Comparison of ENCODE assay signal across 18 cellular contexts in the genomic region with DNA sequence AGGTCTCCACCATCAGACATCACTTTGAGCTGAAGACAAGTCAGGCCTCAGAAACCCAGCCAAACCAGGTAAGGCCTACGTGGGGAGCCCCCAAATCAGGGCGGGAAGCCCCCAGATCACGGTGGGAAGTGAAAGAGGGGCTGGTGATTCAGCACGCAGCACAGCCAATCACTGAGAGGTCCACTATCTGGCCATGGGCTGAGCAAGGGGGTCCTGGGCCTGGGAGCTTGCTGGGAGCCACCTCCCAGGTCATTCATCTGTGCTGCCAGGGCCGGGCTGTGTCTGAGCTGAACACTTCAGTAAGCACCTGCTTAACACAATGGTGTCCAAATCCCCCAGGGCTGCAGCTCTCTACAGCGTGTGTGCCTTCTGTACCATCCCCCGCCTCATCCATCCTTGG.
"Had no signal": no experiment of that assay in that cellular context is flagged by ENCODE, and none has a peak within 500 bp of the region (broad histone marks: within the 10 kb centered on the region; RNA-seq: fewer than 3 reads in every experiment).

No MANE protein-coding gene starts in this region.

- DNase-seq: effector memory CD8-positive, alpha-beta T cell; gastrocnemius medialis; left ventricle myocardium superior; mesenchymal stem cell; midbrain; occipital lobe; right lobe of liver; stimulated activated CD4-positive, alpha-beta T cell treated with anti-CD3 and anti-CD28 coated beads, Interleukin-1b, Interleukin-23, amount 100 ng/mL, for 48 hours; stimulated activated CD4-positive, alpha-beta T cell treated with anti-CD3 and anti-CD28 coated beads, Interleukin-4, amount 100 ng/mL, for 24 hours; trophoblast cell; uterus had no signal

- H3K27me3 Mint-ChIP-seq: effector memory CD8-positive, alpha-beta T cell; natural killer cell treated with Interleukin-12 subunit alpha and Interleukin-12 subunit beta and Interleukin-15 and Interleukin-18, amount 100 ng/mL, for 72 hours; stimulated activated memory B cell treated with anti-CD40 and anti-IgM and Interleukin-4, amounts not matched to agents 10 μg/mL and 1 μg/mL and 100 μg/mL, for 72 hours; stimulated activated naive CD8-positive, alpha-beta T cell treated with anti-CD3 and anti-CD28 coated beads, Interleukin-15, Interleukin-2, amounts not matched to agents 100 ng/mL and 50 ng/mL, for 24 hours had no signal

- ATAC-seq: effector memory CD8-positive, alpha-beta T cell; gastrocnemius medialis; left ventricle myocardium superior; natural killer cell treated with Interleukin-12 subunit alpha and Interleukin-12 subunit beta and Interleukin-15 and Interleukin-18, amount 100 ng/mL, for 72 hours; right lobe of liver; stimulated activated memory B cell treated with anti-CD40 and anti-IgM and Interleukin-4, amounts not matched to agents 10 μg/mL and 1 μg/mL and 100 μg/mL, for 72 hours had no signal

- H3K27ac Mint-ChIP-seq: effector memory CD8-positive, alpha-beta T cell; natural killer cell treated with Interleukin-12 subunit alpha and Interleukin-12 subunit beta and Interleukin-15 and Interleukin-18, amount 100 ng/mL, for 72 hours; stimulated activated memory B cell treated with anti-CD40 and anti-IgM and Interleukin-4, amounts not matched to agents 10 μg/mL and 1 μg/mL and 100 μg/mL, for 72 hours; stimulated activated naive CD8-positive, alpha-beta T cell treated with anti-CD3 and anti-CD28 coated beads, Interleukin-15, Interleukin-2, amounts not matched to agents 100 ng/mL and 50 ng/mL, for 24 hours had no signal

- H3K27ac ChIP-seq: epithelial cell of prostate, esophagus muscularis mucosa, gastrocnemius medialis, parathyroid adenoma, prostate gland, right lobe of liver, uterus had no signal

- H3K4me3 Mint-ChIP-seq: effector memory CD8-positive, alpha-beta T cell; natural killer cell treated with Interleukin-12 subunit alpha and Interleukin-12 subunit beta and Interleukin-15 and Interleukin-18, amount 100 ng/mL, for 72 hours; stimulated activated memory B cell treated with anti-CD40 and anti-IgM and Interleukin-4, amounts not matched to agents 10 μg/mL and 1 μg/mL and 100 μg/mL, for 72 hours; stimulated activated naive CD8-positive, alpha-beta T cell treated with anti-CD3 and anti-CD28 coated beads, Interleukin-15, Interleukin-2, amounts not matched to agents 100 ng/mL and 50 ng/mL, for 24 hours had no signal

- H3K9me3 Mint-ChIP-seq: effector memory CD8-positive, alpha-beta T cell; natural killer cell treated with Interleukin-12 subunit alpha and Interleukin-12 subunit beta and Interleukin-15 and Interleukin-18, amount 100 ng/mL, for 72 hours; stimulated activated naive CD8-positive, alpha-beta T cell treated with anti-CD3 and anti-CD28 coated beads, Interleukin-15, Interleukin-2, amounts not matched to agents 100 ng/mL and 50 ng/mL, for 24 hours had no signal
